ENCODE assay signal across 13 cellular contexts in the genomic region with DNA sequence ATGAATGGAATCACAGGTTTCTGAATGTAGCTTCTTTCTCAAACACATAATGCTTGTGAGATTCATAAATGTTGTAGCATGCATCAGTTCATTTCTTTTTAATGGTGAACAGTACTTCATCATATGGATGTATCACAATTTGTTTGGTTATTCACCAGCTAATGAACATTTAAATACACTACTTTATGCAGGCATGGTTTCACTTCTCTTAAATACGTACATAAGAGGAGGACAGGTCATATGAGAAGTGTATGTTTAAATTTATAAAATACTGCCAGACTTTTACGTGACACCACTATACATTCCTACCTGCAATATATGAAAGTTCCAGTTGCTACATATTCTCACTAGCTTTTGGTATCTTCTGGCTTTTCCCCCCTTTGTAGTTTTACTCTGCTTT.
DNase-seq lines count a peak whose midpoint lies in the region; ATAC-seq lines count a peak whose summit lies in the region.
"Had no signal": no experiment of that assay in that cellular context is flagged by ENCODE, and none has a peak within 500 bp of the region (broad histone marks: within the 10 kb centered on the region; RNA-seq: fewer than 3 reads in every experiment).

No MANE protein-coding gene starts in this region.

- H3K4me3 Mint-ChIP-seq in memory B cell: peak overlapping the region; percentile 21
- H3K4me3 Mint-ChIP-seq: activated CD4-positive, alpha-beta memory T cell treated with anti-CD3 and anti-CD28 coated beads for 36 hours had no signal

- DNase-seq in memory B cell (ENCODE audit: low spot score in 2 of 2) (no peak), COR-L47 (lab: John Stamatoyannopoulos, UW) (no peak), RKO (ENCODE audit: low spot score) (no peak), COLO829 (ENCODE audit: low spot score) (no peak)
- DNase-seq: activated CD4-positive, alpha-beta memory T cell treated with anti-CD3 and anti-CD28 coated beads for 36 hours; DMS153; GM23248; KBM-7; NCI-H524 treated with DMSO at 0.1 percent for 48 hours; right lobe of liver had no signal

- peak; percentile 68 for ATAC-seq in GM18870 (IDR thresholded peaks at IDR 0.05; ENCODE audit: unreplicated experiment)
- peak; percentile 66 for ATAC-seq in GM21717 (IDR thresholded peaks at IDR 0.05; ENCODE audit: unreplicated experiment)
- ATAC-seq in HG03280 (IDR thresholded peaks at IDR 0.05; ENCODE audit: unreplicated experiment): peak; percentile 63
- peak; percentile 88 for ATAC-seq in memory B cell (ENCODE audit: low read depth)
- ATAC-seq: right lobe of liver had no signal

- peaks cover 16% of the 10 kb centered on the region for H3K4me1 Mint-ChIP-seq in memory B cell

- H3K9me3 Mint-ChIP-seq in memory B cell: no peaks in the 10 kb centered on the region
- H3K9me3 Mint-ChIP-seq: activated CD4-positive, alpha-beta memory T cell treated with anti-CD3 and anti-CD28 coated beads for 36 hours had no signal

- peak overlapping the region; percentile 71 for H3K27ac Mint-ChIP-seq in memory B cell
- H3K27ac Mint-ChIP-seq: activated CD4-positive, alpha-beta memory T cell treated with anti-CD3 and anti-CD28 coated beads for 36 hours had no signal

- H3K27me3 Mint-ChIP-seq in memory B cell: no peaks in the 10 kb centered on the region
- H3K27me3 Mint-ChIP-seq: activated CD4-positive, alpha-beta memory T cell treated with anti-CD3 and anti-CD28 coated beads for 36 hours had no signal

- peaks cover 9% of the 10 kb centered on the region for H3K36me3 Mint-ChIP-seq in memory B cell
